17 cellular contexts compared by ENCODE assay signal in the genomic region with DNA sequence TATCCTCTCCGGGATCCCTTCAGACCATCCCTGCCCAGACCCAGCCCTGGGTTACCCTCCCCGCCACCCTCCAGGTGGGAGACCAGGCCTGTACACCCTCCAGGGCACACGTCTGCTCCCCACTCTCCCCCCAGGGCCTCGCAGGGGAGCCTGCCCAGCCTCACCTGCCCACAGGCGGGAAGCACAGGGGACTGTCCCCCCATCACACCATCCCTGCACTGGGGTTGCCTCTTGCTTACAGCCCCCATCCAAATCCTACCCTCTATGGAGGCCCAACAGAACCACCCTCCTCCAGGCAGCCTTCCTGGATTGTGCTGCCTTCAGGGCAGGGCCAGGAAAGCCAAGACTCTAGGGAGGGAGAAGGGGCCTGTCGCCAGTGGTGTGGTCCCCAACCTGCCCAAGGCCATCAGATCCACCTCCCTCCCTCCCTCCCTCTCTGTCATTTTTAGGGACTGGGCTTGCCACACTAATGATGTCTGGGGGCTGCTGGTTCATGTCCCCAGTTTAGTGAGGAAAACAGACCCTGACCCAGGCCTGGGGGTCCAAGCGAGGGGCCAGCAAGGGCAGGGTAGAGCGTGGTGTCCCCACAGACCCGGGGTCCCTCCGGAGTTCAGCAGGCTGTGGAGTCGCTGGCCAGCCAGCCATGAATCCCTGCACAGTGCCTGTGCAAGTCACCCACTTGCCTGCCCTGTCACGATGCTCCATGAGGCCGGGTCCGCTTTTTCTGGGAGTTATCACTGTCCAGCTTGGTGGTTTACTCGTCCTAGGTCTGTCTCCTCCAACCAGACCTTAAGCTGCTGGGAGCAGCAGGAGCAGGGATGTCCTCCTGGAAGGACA.
"Had no signal": no experiment of that assay in that cellular context is flagged by ENCODE, and none has a peak within 500 bp of the region (broad histone marks: within the 10 kb centered on the region; RNA-seq: fewer than 3 reads in every experiment).

No MANE protein-coding gene starts in this region.

- H3K27me3 ChIP-seq: brain microvascular endothelial cell, ovary had no signal

- ATAC-seq: activated CD4-positive, alpha-beta T cell treated with anti-CD3 and anti-CD28 coated beads for 36 hours; activated T-cell treated with anti-CD3 and anti-CD28 coated beads, Interleukin-2, amount 50 U/mL, for 72 hours; effector memory CD8-positive, alpha-beta T cell; stimulated activated naive B cell treated with anti-CD40 and anti-IgM and Interleukin-4, amounts not matched to agents 10 μg/mL and 1 μg/mL and 100 μg/mL, for 72 hours had no signal

- H3K27me3 Mint-ChIP-seq: activated CD4-positive, alpha-beta T cell treated with anti-CD3 and anti-CD28 coated beads for 36 hours had no signal

- H3K9me3 ChIP-seq: ovary had no signal

- H3K36me3 ChIP-seq: brain microvascular endothelial cell, ovary had no signal

- H3K4me3 ChIP-seq: lung, ovary had no signal

- H3K9me3 Mint-ChIP-seq: activated CD4-positive, alpha-beta memory T cell treated with anti-CD3 and anti-CD28 coated beads for 36 hours had no signal

- H3K4me3 Mint-ChIP-seq: activated CD4-positive, alpha-beta memory T cell treated with anti-CD3 and anti-CD28 coated beads for 36 hours; activated CD4-positive, alpha-beta T cell treated with anti-CD3 and anti-CD28 coated beads for 36 hours; activated naive CD8-positive, alpha-beta T cell; activated T-cell treated with anti-CD3 and anti-CD28 coated beads, Interleukin-2, amount 50 U/mL, for 72 hours; central memory CD8-positive, alpha-beta T cell; effector memory CD8-positive, alpha-beta T cell; neural crest cell; stimulated activated naive B cell treated with anti-CD40 and anti-IgM and Interleukin-4, amounts not matched to agents 10 μg/mL and 1 μg/mL and 100 μg/mL, for 72 hours had no signal

- H3K27ac ChIP-seq: brain microvascular endothelial cell, epithelial cell of prostate, ovary had no signal

- DNase-seq: activated CD4-positive, alpha-beta memory T cell treated with anti-CD3 and anti-CD28 coated beads for 36 hours; activated CD4-positive, alpha-beta T cell treated with anti-CD3 and anti-CD28 coated beads for 36 hours; activated gamma-delta T cell treated with Interleukin-2 at 50 U/mL for 16 hours; activated T-cell treated with anti-CD3 and anti-CD28 coated beads, Interleukin-2, amount 50 U/mL, for 72 hours; brain microvascular endothelial cell; effector memory CD8-positive, alpha-beta T cell; midbrain; ovary; stimulated activated CD4-positive, alpha-beta T cell treated with anti-CD3 and anti-CD28 coated beads, Interleukin-2, amount 100 ng/mL, for 48 hours; stimulated activated naive B cell treated with anti-CD40 and anti-IgM and Interleukin-4, amounts not matched to agents 10 μg/mL and 1 μg/mL and 100 μg/mL, for 72 hours; T-helper 2 cell; trophoblast cell had no signal

- H3K4me1 Mint-ChIP-seq: activated CD4-positive, alpha-beta T cell treated with anti-CD3 and anti-CD28 coated beads for 36 hours; central memory CD8-positive, alpha-beta T cell had no signal

- H3K27ac Mint-ChIP-seq: activated CD4-positive, alpha-beta memory T cell treated with anti-CD3 and anti-CD28 coated beads for 36 hours; activated CD4-positive, alpha-beta T cell treated with anti-CD3 and anti-CD28 coated beads for 36 hours; activated naive CD8-positive, alpha-beta T cell; activated T-cell treated with anti-CD3 and anti-CD28 coated beads, Interleukin-2, amount 50 U/mL, for 72 hours; effector memory CD8-positive, alpha-beta T cell; stimulated activated naive B cell treated with anti-CD40 and anti-IgM and Interleukin-4, amounts not matched to agents 10 μg/mL and 1 μg/mL and 100 μg/mL, for 72 hours had no signal
